In the genomic region with DNA sequence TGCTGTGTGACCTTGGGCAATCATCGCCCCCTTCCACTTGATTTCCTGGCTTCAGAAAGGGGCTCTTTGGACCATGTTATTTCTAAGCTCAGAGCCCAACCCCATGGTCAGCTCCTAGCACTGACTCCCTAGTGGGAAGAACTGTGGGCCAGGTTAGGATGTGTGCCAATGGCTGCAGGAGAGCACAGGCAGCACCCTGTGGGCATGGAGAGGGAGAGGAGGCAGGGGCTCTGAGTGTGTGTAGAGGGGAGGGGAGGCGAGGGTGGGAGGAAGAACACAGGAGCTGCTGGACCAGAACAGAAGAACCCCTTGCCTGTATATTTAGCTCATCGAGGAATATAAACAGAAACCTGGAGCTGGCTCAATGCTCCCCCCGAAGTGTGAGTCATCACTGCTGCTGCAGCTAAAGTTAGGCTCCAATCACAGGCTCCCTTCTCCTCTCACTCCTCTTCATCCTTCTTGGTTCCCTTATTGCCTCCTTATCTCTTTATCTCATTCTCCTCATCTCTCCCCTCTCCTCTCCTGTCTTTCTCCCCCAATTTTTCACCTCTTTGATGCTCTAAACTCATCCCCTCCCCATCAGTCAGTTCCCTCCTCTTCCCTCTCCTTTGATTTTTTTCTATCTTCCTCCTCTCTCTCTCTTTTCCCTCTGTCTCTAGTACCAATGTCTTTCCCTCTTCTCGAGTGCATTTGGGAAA, we compare ENCODE assay signal across 1 cellular context.
TF ChIP-seq lines count a peak whose summit lies in the region.

No MANE protein-coding gene starts in this region.

TF ChIP-seq in HEK293, 187 proteins besides CTCF, POLR2A, EP300 and RAD21 (continued from another document and continues in another):
- TF ChIP-seq ZBTB7A (tag by site-specific recombination; IDR thresholded peaks at IDR 0.05; ENCODE audit: low read depth) (0 out of 2 replicates have a peak, but pooled peaks have one; percentile 25), ZFHX2 (tag by site-specific recombination; conservative IDR thresholded peaks at IDR 0.05) (peak; percentile 18; the same call in 1 of the 2 replicates), ZNF548 (tag by site-specific recombination; IDR thresholded peaks at IDR 0.05) (no peak), ZBTB1 (tag by site-specific recombination; IDR thresholded peaks at IDR 0.05) (no peak), ZNF292 (tag by site-specific recombination; IDR thresholded peaks at IDR 0.05; ENCODE audit: borderline replicate concordance, low read depth) (no peak), GLIS1 (tag by site-specific recombination; IDR thresholded peaks at IDR 0.05) (peak; percentile 58), ZNF24 (tag by site-specific recombination; IDR thresholded peaks at IDR 0.05) (no peak), ZNF660 (tag by site-specific recombination; IDR thresholded peaks at IDR 0.05) (no peak), ZNF658 (tag by site-specific recombination; IDR thresholded peaks at IDR 0.05) (no peak), ZNF510 (tag by site-specific recombination; IDR thresholded peaks at IDR 0.05; ENCODE audit: insufficient replicate concordance) (no peak), ZBTB17 (tag by site-specific recombination; IDR thresholded peaks at IDR 0.05) (peak; percentile 80), ZNF426 (tag by site-specific recombination; IDR thresholded peaks at IDR 0.05) (no peak), TRIM28 (IDR thresholded peaks at IDR 0.05; ENCODE audit: borderline replicate concordance, low read length) (no peak), ZSCAN23 (tag by site-specific recombination; IDR thresholded peaks at IDR 0.05) (0 out of 2 replicates have a peak, but pooled peaks have one; percentile 13), ZIC2 (tag by site-specific recombination; IDR thresholded peaks at IDR 0.05) (peak; percentile 70), SALL2 (tag by site-specific recombination; IDR thresholded peaks at IDR 0.05; ENCODE audit: borderline replicate concordance) (0 out of 2 replicates have a peak, but pooled peaks have one; percentile 50), ZNF776 (tag by site-specific recombination; IDR thresholded peaks at IDR 0.05; ENCODE audit: borderline replicate concordance) (no peak), EGR2 (tag by site-specific recombination; IDR thresholded peaks at IDR 0.05; ENCODE audit: low read depth) (peak; percentile 47; the same call in 1 of the 2 replicates), ZNF366 (tag by site-specific recombination; conservative IDR thresholded peaks at IDR 0.05) (peak; percentile 91), OVOL3 (tag by site-specific recombination; IDR thresholded peaks at IDR 0.05) (no peak), ZNF701 (tag by site-specific recombination; IDR thresholded peaks at IDR 0.05) (no peak)
- TF ChIP-seq, protein P1, sequence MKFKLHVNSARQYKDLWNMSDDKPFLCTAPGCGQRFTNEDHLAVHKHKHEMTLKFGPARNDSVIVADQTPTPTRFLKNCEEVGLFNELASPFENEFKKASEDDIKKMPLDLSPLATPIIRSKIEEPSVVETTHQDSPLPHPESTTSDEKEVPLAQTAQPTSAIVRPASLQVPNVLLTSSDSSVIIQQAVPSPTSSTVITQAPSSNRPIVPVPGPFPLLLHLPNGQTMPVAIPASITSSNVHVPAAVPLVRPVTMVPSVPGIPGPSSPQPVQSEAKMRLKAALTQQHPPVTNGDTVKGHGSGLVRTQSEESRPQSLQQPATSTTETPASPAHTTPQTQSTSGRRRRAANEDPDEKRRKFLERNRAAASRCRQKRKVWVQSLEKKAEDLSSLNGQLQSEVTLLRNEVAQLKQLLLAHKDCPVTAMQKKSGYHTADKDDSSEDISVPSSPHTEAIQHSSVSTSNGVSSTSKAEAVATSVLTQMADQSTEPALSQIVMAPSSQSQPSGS (tag by site-specific recombination; IDR thresholded peaks at IDR 0.05; ENCODE audit: low read depth) = no peak
- TF ChIP-seq, protein P2, sequence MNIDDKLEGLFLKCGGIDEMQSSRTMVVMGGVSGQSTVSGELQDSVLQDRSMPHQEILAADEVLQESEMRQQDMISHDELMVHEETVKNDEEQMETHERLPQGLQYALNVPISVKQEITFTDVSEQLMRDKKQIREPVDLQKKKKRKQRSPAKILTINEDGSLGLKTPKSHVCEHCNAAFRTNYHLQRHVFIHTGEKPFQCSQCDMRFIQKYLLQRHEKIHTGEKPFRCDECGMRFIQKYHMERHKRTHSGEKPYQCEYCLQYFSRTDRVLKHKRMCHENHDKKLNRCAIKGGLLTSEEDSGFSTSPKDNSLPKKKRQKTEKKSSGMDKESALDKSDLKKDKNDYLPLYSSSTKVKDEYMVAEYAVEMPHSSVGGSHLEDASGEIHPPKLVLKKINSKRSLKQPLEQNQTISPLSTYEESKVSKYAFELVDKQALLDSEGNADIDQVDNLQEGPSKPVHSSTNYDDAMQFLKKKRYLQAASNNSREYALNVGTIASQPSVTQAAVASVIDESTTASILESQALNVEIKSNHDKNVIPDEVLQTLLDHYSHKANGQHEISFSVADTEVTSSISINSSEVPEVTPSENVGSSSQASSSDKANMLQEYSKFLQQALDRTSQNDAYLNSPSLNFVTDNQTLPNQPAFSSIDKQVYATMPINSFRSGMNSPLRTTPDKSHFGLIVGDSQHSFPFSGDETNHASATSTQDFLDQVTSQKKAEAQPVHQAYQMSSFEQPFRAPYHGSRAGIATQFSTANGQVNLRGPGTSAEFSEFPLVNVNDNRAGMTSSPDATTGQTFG (tag by site-specific recombination; IDR thresholded peaks at IDR 0.05; ENCODE audit: borderline replicate concordance) = 0 out of 2 replicates have a peak, but pooled peaks have one; percentile 28
- TF ChIP-seq, protein P3, sequence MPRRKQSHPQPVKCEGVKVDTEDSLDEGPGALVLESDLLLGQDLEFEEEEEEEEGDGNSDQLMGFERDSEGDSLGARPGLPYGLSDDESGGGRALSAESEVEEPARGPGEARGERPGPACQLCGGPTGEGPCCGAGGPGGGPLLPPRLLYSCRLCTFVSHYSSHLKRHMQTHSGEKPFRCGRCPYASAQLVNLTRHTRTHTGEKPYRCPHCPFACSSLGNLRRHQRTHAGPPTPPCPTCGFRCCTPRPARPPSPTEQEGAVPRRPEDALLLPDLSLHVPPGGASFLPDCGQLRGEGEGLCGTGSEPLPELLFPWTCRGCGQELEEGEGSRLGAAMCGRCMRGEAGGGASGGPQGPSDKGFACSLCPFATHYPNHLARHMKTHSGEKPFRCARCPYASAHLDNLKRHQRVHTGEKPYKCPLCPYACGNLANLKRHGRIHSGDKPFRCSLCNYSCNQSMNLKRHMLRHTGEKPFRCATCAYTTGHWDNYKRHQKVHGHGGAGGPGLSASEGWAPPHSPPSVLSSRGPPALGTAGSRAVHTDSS (tag by site-specific recombination; IDR thresholded peaks at IDR 0.05) = no peak; the same call in none of the 2 replicates
- TF ChIP-seq, protein P4, sequence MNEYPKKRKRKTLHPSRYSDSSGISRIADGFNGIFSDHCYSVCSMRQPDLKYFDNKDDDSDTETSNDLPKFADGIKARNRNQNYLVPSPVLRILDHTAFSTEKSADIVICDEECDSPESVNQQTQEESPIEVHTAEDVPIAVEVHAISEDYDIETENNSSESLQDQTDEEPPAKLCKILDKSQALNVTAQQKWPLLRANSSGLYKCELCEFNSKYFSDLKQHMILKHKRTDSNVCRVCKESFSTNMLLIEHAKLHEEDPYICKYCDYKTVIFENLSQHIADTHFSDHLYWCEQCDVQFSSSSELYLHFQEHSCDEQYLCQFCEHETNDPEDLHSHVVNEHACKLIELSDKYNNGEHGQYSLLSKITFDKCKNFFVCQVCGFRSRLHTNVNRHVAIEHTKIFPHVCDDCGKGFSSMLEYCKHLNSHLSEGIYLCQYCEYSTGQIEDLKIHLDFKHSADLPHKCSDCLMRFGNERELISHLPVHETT (tag by site-specific recombination; IDR thresholded peaks at IDR 0.05) = no peak
- TF ChIP-seq, protein P5, sequence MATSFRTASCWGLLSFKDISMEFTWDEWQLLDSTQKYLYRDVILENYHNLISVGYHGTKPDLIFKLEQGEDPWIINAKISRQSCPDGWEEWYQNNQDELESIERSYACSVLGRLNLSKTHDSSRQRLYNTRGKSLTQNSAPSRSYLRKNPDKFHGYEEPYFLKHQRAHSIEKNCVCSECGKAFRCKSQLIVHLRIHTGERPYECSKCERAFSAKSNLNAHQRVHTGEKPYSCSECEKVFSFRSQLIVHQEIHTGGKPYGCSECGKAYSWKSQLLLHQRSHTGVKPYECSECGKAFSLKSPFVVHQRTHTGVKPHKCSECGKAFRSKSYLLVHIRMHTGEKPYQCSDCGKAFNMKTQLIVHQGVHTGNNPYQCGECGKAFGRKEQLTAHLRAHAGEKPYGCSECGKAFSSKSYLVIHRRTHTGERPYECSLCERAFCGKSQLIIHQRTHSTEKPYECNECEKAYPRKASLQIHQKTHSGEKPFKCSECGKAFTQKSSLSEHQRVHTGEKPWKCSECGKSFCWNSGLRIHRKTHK (tag by site-specific recombination; IDR thresholded peaks at IDR 0.05) = 0 out of 2 replicates have a peak, but pooled peaks have one; percentile 7
- TF ChIP-seq, protein P6, sequence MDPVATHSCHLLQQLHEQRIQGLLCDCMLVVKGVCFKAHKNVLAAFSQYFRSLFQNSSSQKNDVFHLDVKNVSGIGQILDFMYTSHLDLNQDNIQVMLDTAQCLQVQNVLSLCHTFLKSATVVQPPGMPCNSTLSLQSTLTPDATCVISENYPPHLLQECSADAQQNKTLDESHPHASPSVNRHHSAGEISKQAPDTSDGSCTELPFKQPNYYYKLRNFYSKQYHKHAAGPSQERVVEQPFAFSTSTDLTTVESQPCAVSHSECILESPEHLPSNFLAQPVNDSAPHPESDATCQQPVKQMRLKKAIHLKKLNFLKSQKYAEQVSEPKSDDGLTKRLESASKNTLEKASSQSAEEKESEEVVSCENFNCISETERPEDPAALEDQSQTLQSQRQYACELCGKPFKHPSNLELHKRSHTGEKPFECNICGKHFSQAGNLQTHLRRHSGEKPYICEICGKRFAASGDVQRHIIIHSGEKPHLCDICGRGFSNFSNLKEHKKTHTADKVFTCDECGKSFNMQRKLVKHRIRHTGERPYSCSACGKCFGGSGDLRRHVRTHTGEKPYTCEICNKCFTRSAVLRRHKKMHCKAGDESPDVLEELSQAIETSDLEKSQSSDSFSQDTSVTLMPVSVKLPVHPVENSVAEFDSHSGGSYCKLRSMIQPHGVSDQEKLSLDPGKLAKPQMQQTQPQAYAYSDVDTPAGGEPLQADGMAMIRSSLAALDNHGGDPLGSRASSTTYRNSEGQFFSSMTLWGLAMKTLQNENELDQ (tag by site-specific recombination; IDR thresholded peaks at IDR 0.05; ENCODE audit: low read depth) = no peak
- TF ChIP-seq, protein P7, sequence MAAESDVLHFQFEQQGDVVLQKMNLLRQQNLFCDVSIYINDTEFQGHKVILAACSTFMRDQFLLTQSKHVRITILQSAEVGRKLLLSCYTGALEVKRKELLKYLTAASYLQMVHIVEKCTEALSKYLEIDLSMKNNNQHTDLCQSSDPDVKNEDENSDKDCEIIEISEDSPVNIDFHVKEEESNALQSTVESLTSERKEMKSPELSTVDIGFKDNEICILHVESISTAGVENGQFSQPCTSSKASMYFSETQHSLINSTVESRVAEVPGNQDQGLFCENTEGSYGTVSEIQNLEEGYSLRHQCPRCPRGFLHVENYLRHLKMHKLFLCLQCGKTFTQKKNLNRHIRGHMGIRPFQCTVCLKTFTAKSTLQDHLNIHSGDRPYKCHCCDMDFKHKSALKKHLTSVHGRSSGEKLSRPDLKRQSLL (tag by site-specific recombination; IDR thresholded peaks at IDR 0.05) = peak; percentile 84
- TF ChIP-seq, protein P8, sequence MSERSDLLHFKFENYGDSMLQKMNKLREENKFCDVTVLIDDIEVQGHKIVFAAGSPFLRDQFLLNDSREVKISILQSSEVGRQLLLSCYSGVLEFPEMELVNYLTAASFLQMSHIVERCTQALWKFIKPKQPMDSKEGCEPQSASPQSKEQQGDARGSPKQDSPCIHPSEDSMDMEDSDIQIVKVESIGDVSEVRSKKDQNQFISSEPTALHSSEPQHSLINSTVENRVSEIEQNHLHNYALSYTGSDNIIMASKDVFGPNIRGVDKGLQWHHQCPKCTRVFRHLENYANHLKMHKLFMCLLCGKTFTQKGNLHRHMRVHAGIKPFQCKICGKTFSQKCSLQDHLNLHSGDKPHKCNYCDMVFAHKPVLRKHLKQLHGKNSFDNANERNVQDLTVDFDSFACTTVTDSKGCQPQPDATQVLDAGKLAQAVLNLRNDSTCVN (tag by site-specific recombination; optimal IDR thresholded peaks at IDR 0.05) = no peak
- TF ChIP-seq, protein P9, sequence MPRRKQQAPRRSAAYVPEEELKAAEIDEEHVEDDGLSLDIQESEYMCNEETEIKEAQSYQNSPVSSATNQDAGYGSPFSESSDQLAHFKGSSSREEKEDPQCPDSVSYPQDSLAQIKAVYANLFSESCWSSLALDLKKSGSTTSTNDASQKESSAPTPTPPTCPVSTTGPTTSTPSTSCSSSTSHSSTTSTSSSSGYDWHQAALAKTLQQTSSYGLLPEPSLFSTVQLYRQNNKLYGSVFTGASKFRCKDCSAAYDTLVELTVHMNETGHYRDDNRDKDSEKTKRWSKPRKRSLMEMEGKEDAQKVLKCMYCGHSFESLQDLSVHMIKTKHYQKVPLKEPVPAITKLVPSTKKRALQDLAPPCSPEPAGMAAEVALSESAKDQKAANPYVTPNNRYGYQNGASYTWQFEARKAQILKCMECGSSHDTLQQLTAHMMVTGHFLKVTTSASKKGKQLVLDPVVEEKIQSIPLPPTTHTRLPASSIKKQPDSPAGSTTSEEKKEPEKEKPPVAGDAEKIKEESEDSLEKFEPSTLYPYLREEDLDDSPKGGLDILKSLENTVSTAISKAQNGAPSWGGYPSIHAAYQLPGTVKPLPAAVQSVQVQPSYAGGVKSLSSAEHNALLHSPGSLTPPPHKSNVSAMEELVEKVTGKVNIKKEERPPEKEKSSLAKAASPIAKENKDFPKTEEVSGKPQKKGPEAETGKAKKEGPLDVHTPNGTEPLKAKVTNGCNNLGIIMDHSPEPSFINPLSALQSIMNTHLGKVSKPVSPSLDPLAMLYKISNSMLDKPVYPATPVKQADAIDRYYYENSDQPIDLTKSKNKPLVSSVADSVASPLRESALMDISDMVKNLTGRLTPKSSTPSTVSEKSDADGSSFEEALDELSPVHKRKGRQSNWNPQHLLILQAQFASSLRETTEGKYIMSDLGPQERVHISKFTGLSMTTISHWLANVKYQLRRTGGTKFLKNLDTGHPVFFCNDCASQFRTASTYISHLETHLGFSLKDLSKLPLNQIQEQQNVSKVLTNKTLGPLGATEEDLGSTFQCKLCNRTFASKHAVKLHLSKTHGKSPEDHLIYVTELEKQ (tag by site-specific recombination; IDR thresholded peaks at IDR 0.05; ENCODE audit: borderline replicate concordance) = no peak
- TF ChIP-seq, protein P10, sequence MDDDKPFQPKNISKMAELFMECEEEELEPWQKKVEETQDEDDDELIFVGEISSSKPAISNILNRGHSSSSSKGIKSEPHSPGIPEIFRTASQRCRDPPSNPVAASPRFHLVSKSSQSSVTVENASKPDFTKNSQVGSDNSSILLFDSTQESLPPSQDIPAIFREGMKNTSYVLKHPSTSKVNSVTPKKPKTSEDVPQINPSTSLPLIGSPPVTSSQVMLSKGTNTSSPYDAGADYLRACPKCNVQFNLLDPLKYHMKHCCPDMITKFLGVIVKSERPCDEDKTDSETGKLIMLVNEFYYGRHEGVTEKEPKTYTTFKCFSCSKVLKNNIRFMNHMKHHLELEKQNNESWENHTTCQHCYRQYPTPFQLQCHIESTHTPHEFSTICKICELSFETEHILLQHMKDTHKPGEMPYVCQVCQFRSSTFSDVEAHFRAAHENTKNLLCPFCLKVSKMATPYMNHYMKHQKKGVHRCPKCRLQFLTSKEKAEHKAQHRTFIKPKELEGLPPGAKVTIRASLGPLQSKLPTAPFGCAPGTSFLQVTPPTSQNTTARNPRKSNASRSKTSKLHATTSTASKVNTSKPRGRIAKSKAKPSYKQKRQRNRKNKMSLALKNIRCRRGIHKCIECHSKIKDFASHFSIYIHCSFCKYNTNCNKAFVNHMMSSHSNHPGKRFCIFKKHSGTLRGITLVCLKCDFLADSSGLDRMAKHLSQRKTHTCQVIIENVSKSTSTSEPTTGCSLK (tag by site-specific recombination; IDR thresholded peaks at IDR 0.05) = no peak
